20 cellular contexts compared by ENCODE assay signal in genomic region chr6:37910998-37911397, GRCh38.
DNase-seq lines count a peak whose midpoint lies in the region; ATAC-seq, FAIRE-seq and TF ChIP-seq lines count a peak whose summit lies in the region.
"Had no signal": no experiment of that assay in that cellular context is flagged by ENCODE, and none has a peak within 500 bp of the region (broad histone marks: within the 10 kb centered on the region; RNA-seq: fewer than 3 reads in every experiment).

No MANE protein-coding gene starts in this region.

- WGBS in K562 (ENCODE audit: insufficient coverage, low coverage, missing lambda C conversion rate) = 53% methylated on average over 3 of the region's 3 CpGs

- peak overlapping the region; percentile 12 for H3K4me3 Mint-ChIP-seq in activated naive CD4-positive, alpha-beta T cell treated with anti-CD3 and anti-CD28 coated beads, Interleukin-2, amount 50 U/mL, for 24 hours
- no peak overlapping the region for H3K4me3 Mint-ChIP-seq in activated naive CD4-positive, alpha-beta T cell treated with anti-CD3 and anti-CD28 coated beads, Interleukin-2, amount 10 ng/mL, durations not matched to agents 7 days and 5 days
- peak overlapping the region in 3 of 4 donors; percentile 7 to 25 (median 14) for H3K4me3 Mint-ChIP-seq in CD4-positive, CD25-positive, alpha-beta regulatory T cell
- H3K4me3 Mint-ChIP-seq: CD14-positive monocyte; CD8-positive, alpha-beta T cell had no signal

- TF ChIP-seq EP300 in K562 (IDR thresholded peaks at IDR 0.05; ENCODE audit: low read length) = no peak

- FAIRE-seq in K562 (lab: Jason Lieb, UNC) = peak; percentile 46
- FAIRE-seq: A549, G401.6 had no signal

- H3K4me2 ChIP-seq in K562 (ENCODE audit: insufficient read depth, low read length) (no peak overlapping the region), MM.1S (ENCODE audit: low read depth, low read length) (no peak overlapping the region)
- H3K4me2 ChIP-seq: A549; BLaER1 treated with 17β-estradiol and CSF1 and Interleukin-3, amounts not matched to agents 10 nM and 100 nM had no signal

- CTCF ChIA-PET in activated naive CD4-positive, alpha-beta T cell treated with anti-CD3 and anti-CD28 coated beads, Interleukin-2, amount 10 ng/mL, durations not matched to agents 7 days and 5 days (lab: Charles Lee) = no interaction called here
- CTCF ChIA-PET in HEK293 (lab: Yijun Ruan, JAX) = interaction anchor here (0.5 to 0.7 kb wide), 2 partner anchors 19 to 121 kb away, joined by 3 to 4 read pairs; no protein-coding TSS in a partner anchor
- CTCF ChIA-PET in K562 (lab: Yijun Ruan, JAX; ENCODE audit: low intra/inter-chr PET ratio) = no interaction called here

- H3K4me3 ChIP-seq in CD4-positive, CD25-positive, alpha-beta regulatory T cell (ENCODE audit: low read depth, low read length) = no peak overlapping the region
- H3K4me3 ChIP-seq in HEK293 (ENCODE audit: low read depth, low read length) = no peak overlapping the region
- no peak overlapping the region for H3K4me3 ChIP-seq in K562
- no peak overlapping the region for H3K4me3 ChIP-seq in MM.1S (ENCODE audit: low read length)
- H3K4me3 ChIP-seq: A549; BLaER1 treated with 17β-estradiol and CSF1 and Interleukin-3, amounts not matched to agents 10 nM and 100 nM; HAP-1 had no signal

- peaks cover 6% of the 10 kb centered on the region; the same call in 1 of the 2 replicates for H4K20me1 ChIP-seq in K562 (replicated peaks; ENCODE audit: control insufficient read depth, insufficient read depth, low read length)
- H4K20me1 ChIP-seq in MM.1S (ENCODE audit: insufficient read depth, low read length) = no peaks in the 10 kb centered on the region

- no TSS peak for BruUV-seq in K562 (replicated peaks; lab: Mats Ljungman, UMichigan)

- peaks cover under 1% of the 10 kb centered on the region for H3K36me3 ChIP-seq in CD4-positive, CD25-positive, alpha-beta regulatory T cell (ENCODE audit: control insufficient read depth, insufficient read depth, low read length)
- H3K36me3 ChIP-seq in HEK293 (ENCODE audit: control insufficient read depth in 2 of 2, insufficient read depth in 1 of 2, low read length in 2 of 2) (no peaks in the 10 kb centered on the region), K562 (ENCODE audit: control insufficient read depth, insufficient read depth, low read length) (no peaks in the 10 kb centered on the region; the same call in 2 of the 3 replicates), MM.1S (replicated peaks; ENCODE audit: insufficient read depth, low read length) (no peaks in the 10 kb centered on the region)
- H3K36me3 ChIP-seq: BE2C, HAP-1 had no signal

- no peaks in the 10 kb centered on the region for H3K27me3 Mint-ChIP-seq in activated naive CD4-positive, alpha-beta T cell treated with anti-CD3 and anti-CD28 coated beads, Interleukin-2, amount 50 U/mL, for 24 hours
- no peaks in the 10 kb centered on the region for H3K27me3 Mint-ChIP-seq in activated naive CD4-positive, alpha-beta T cell treated with anti-CD3 and anti-CD28 coated beads, Interleukin-2, amount 10 ng/mL, durations not matched to agents 7 days and 5 days
- H3K27me3 Mint-ChIP-seq in CD4-positive, CD25-positive, alpha-beta regulatory T cell = no peaks in the 10 kb centered on the region

- H3K4me1 ChIP-seq in CD4-positive, CD25-positive, alpha-beta regulatory T cell (ENCODE audit: control insufficient read depth, insufficient read depth, low read length, poor library complexity, severe bottlenecking) = peaks cover 39% of the 10 kb centered on the region
- H3K4me1 ChIP-seq in HEK293 (ENCODE audit: control insufficient read depth, insufficient read depth, low read length) (peaks cover 10% of the 10 kb centered on the region), K562 (replicated peaks in 1 of 2; ENCODE audit: control insufficient read depth in 2 of 2, insufficient read depth in 2 of 2, low read length in 2 of 2) (no peaks in the 10 kb centered on the region), MM.1S (ENCODE audit: low read length) (peaks cover 6% of the 10 kb centered on the region)
- H3K4me1 ChIP-seq: BE2C, Caco-2 had no signal

- peaks cover 83% of the 10 kb centered on the region for H3K4me1 Mint-ChIP-seq in activated naive CD4-positive, alpha-beta T cell treated with anti-CD3 and anti-CD28 coated beads, Interleukin-2, amount 50 U/mL, for 24 hours
- H3K4me1 Mint-ChIP-seq in activated naive CD4-positive, alpha-beta T cell treated with anti-CD3 and anti-CD28 coated beads, Interleukin-2, amount 10 ng/mL, durations not matched to agents 7 days and 5 days = peaks cover 23% of the 10 kb centered on the region
- peaks cover 44 to 75% (median 60%) of the 10 kb centered on the region in 4 donors for H3K4me1 Mint-ChIP-seq in CD4-positive, CD25-positive, alpha-beta regulatory T cell

- TF ChIP-seq RAD21 in K562 (CRISPR knock-in tag; conservative IDR thresholded peaks at IDR 0.05 in 1 of 2, IDR thresholded peaks at IDR 0.05 in 1 of 2) = no peak

- intact Hi-C loops in K562 (cut with micrococcal nuclease) = no loop called here

- H3K9me3 ChIP-seq in CD4-positive, CD25-positive, alpha-beta regulatory T cell (ENCODE audit: control insufficient read depth in 2 of 2, low read length in 2 of 2) = no peaks in the 10 kb centered on the region
- H3K9me3 ChIP-seq in HEK293 (ENCODE audit: control insufficient read depth, insufficient read depth, low read depth, low read length) = no peaks in the 10 kb centered on the region
- no peaks in the 10 kb centered on the region for H3K9me3 ChIP-seq in K562 (replicated peaks; ENCODE audit: control insufficient read depth, insufficient read depth, low read depth, low read length)
- no peaks in the 10 kb centered on the region for H3K9me3 ChIP-seq in MM.1S (replicated peaks; ENCODE audit: insufficient read depth, low read length)
- H3K9me3 ChIP-seq: A549, BE2C, Caco-2, HAP-1 had no signal

- H3K79me2 ChIP-seq in K562 (ENCODE audit: control insufficient read depth, insufficient read depth, low read length) (peaks cover 15% of the 10 kb centered on the region; the same call in 2 of the 3 replicates), MM.1S (ENCODE audit: low read length) (peaks cover 32% of the 10 kb centered on the region)

- no peak for ATAC-seq in CD4-positive, CD25-positive, alpha-beta regulatory T cell (ENCODE audit: low read depth in 2 of 2)
- no peak for ATAC-seq in K562
- ATAC-seq: A549 had no signal

- POLR2A ChIA-PET in HEK293 (lab: Yijun Ruan, JAX) (no interaction called here), K562 (lab: Yijun Ruan, JAX) (interaction anchor here (1.1 kb wide), 2 partner anchors 8 to 12 kb away, joined by 4 read pairs; no protein-coding TSS in a partner anchor)

- H2AFZ ChIP-seq in K562 (ENCODE audit: low read depth, low read length) (no peak overlapping the region), MM.1S (ENCODE audit: low read length) (no peak overlapping the region)

- H3K27ac Mint-ChIP-seq in activated naive CD4-positive, alpha-beta T cell treated with anti-CD3 and anti-CD28 coated beads, Interleukin-2, amount 50 U/mL, for 24 hours = no peak overlapping the region
- H3K27ac Mint-ChIP-seq in activated naive CD4-positive, alpha-beta T cell treated with anti-CD3 and anti-CD28 coated beads, Interleukin-2, amount 10 ng/mL, durations not matched to agents 7 days and 5 days = no peak overlapping the region
- peak overlapping the region in 2 of 3 donors; percentile 37 to 54 for H3K27ac Mint-ChIP-seq in CD4-positive, CD25-positive, alpha-beta regulatory T cell
- H3K27ac Mint-ChIP-seq: CD14-positive monocyte; CD8-positive, alpha-beta T cell had no signal

- no peaks in the 10 kb centered on the region for H3K9me3 Mint-ChIP-seq in activated naive CD4-positive, alpha-beta T cell treated with anti-CD3 and anti-CD28 coated beads, Interleukin-2, amount 50 U/mL, for 24 hours
- no peaks in the 10 kb centered on the region for H3K9me3 Mint-ChIP-seq in activated naive CD4-positive, alpha-beta T cell treated with anti-CD3 and anti-CD28 coated beads, Interleukin-2, amount 10 ng/mL, durations not matched to agents 7 days and 5 days
- no peaks in the 10 kb centered on the region for H3K9me3 Mint-ChIP-seq in CD4-positive, CD25-positive, alpha-beta regulatory T cell
- H3K9me3 Mint-ChIP-seq: CD14-positive monocyte; CD8-positive, alpha-beta T cell had no signal

- H3K9ac ChIP-seq in K562 (ENCODE audit: insufficient read depth in 1 of 2, low read depth in 2 of 2, low read length in 2 of 2) (no peak overlapping the region), MM.1S (ENCODE audit: low read length) (no peak overlapping the region)
- H3K9ac ChIP-seq: BLaER1 treated with 17β-estradiol and CSF1 and Interleukin-3, amounts not matched to agents 10 nM and 100 nM had no signal

- H3K36me3 Mint-ChIP-seq in activated naive CD4-positive, alpha-beta T cell treated with anti-CD3 and anti-CD28 coated beads, Interleukin-2, amount 50 U/mL, for 24 hours = peaks cover 9% of the 10 kb centered on the region
- H3K36me3 Mint-ChIP-seq in activated naive CD4-positive, alpha-beta T cell treated with anti-CD3 and anti-CD28 coated beads, Interleukin-2, amount 10 ng/mL, durations not matched to agents 7 days and 5 days = peaks cover 4% of the 10 kb centered on the region
- H3K36me3 Mint-ChIP-seq in CD4-positive, CD25-positive, alpha-beta regulatory T cell = peaks cover 6% of the 10 kb centered on the region

- no peaks in the 10 kb centered on the region for H3K9me1 ChIP-seq in K562 (ENCODE audit: control insufficient read depth, insufficient read depth, low read length)

- no peak for DNase-seq in activated naive CD4-positive, alpha-beta T cell treated with anti-CD3 and anti-CD28 coated beads, Interleukin-2, amount 10 ng/mL, durations not matched to agents 7 days and 5 days
- DNase-seq in CD4-positive, CD25-positive, alpha-beta regulatory T cell = no peak
- DNase-seq in K562 (ENCODE audit: extremely low read depth in 1 of 4, low spot score in 3 of 4) (no peak), MM.1S (no peak), NCI-H774 (lab: John Stamatoyannopoulos, UW) (no peak)
- DNase-seq: 8988T; ACHN; AML-193; BE2C; Caco-2; CD8-positive, alpha-beta T cell; DMS153; GOT3 had no signal

- TF ChIP-seq CTCF in HEK293 (tag by site-specific recombination; IDR thresholded peaks at IDR 0.05) (no peak), K562 (IDR thresholded peaks at IDR 0.05 in 2 of 3, conservative IDR thresholded peaks at IDR 0.05 in 1 of 3; ENCODE audit: insufficient read depth in 2 of 3, low read depth in 1 of 3, low read length in 3 of 3) (no peak), MM.1S (IDR thresholded peaks at IDR 0.05; ENCODE audit: low read length) (no peak)

- in situ Hi-C loops in K562 (cut with MboI) = no loop called here

- H3K9me2 ChIP-seq in MM.1S (replicated peaks; ENCODE audit: insufficient read depth, low read length) = no peaks in the 10 kb centered on the region

- no peaks in the 10 kb centered on the region for H3K27me3 ChIP-seq in CD4-positive, CD25-positive, alpha-beta regulatory T cell (ENCODE audit: control insufficient read depth, insufficient read depth, low read length)
- no peaks in the 10 kb centered on the region for H3K27me3 ChIP-seq in K562 (ENCODE audit: control insufficient read depth in 2 of 2, insufficient read depth in 2 of 2, low read length in 2 of 2)
- no peaks in the 10 kb centered on the region for H3K27me3 ChIP-seq in MM.1S (replicated peaks; ENCODE audit: insufficient read depth, low read length)
- H3K27me3 ChIP-seq: BE2C; BLaER1 treated with 17β-estradiol and CSF1 and Interleukin-3, amounts not matched to agents 10 nM and 100 nM had no signal

- no peaks in the 10 kb centered on the region for H3F3A ChIP-seq in MM.1S (ENCODE audit: insufficient read depth, low read length)

- no peak for TF ChIP-seq POLR2A in K562 (conservative IDR thresholded peaks at IDR 0.05)

- no peak overlapping the region for H3K27ac ChIP-seq in CD4-positive, CD25-positive, alpha-beta regulatory T cell (ENCODE audit: insufficient read depth, low read length, poor library complexity, severe bottlenecking)
- no peak overlapping the region for H3K27ac ChIP-seq in HEK293 (ENCODE audit: extremely low read depth, low read depth, low read length)
- H3K27ac ChIP-seq in K562 (ENCODE audit: extremely low read depth, low read depth, low read length) = no peak overlapping the region
- H3K27ac ChIP-seq in MM.1S (ENCODE audit: low read length) = no peak overlapping the region
- H3K27ac ChIP-seq: A549; BLaER1 treated with 17β-estradiol and CSF1 and Interleukin-3, amounts not matched to agents 10 nM and 100 nM had no signal

Comparison
In these comparisons a context has a peak if more than half of its experiments do, and no peak if none do; other contexts are left out.
1. H3K27ac Mint-ChIP-seq: peak in CD4-positive, CD25-positive, alpha-beta regulatory T cell (2 of 3); none in activated naive CD4-positive, alpha-beta T cell treated with anti-CD3 and anti-CD28 coated beads, Interleukin-2, amount 50 U/mL, for 24 hours (single experiment) and activated naive CD4-positive, alpha-beta T cell treated with anti-CD3 and anti-CD28 coated beads, Interleukin-2, amount 10 ng/mL, durations not matched to agents 7 days and 5 days (single experiment).